14 cellular contexts compared by ENCODE assay signal in the genomic region with DNA sequence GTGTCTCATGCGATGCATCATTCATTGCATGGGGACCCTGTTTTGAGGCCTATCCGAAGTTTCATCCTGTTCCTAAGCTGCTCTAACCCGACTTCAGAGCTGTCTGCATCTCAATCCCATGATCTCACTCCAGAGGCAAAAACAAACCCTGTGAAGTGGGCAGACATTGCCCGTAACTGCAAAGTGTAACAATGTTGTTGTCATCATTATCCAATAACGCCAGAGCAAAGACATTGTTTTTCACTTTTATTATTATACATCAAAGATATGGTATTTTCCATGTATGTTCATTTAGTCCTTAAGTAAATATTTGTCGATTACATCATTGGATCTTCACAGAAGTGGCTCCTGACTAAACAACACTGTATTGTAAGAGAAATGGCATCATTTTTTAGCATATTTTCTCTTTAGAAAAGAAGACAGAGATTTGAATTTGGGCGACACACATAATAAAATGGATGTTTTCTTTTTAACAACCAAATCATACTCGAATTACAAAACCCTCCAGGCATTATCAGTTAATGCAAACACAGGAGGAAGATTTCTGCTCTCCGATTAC.
A peak's percentile ranks its signal among the peaks of the same experiment; 100 is the strongest.
DNase-seq lines count a peak whose midpoint lies in the region; ATAC-seq and TF ChIP-seq lines count a peak whose summit lies in the region.
"Had no signal": no experiment of that assay in that cellular context is flagged by ENCODE, and none has a peak within 500 bp of the region (broad histone marks: within the 10 kb centered on the region; RNA-seq: fewer than 3 reads in every experiment).

No MANE protein-coding gene starts in this region.

- no peak for TF ChIP-seq CTCF in dorsolateral prefrontal cortex (IDR thresholded peaks at IDR 0.05 in 54 of 56, conservative IDR thresholded peaks at IDR 0.05 in 2 of 56; ENCODE audit: low read depth in 1 of 56, partially characterized antibody in 56 of 56)

- no peak overlapping the region for H2AK5ac ChIP-seq in trophoblast cell (ENCODE audit: low read length)

- H4K12ac ChIP-seq in trophoblast cell (ENCODE audit: low read depth, low read length) = no peak overlapping the region

- peaks cover 24% of the 10 kb centered on the region for H3K79me1 ChIP-seq in trophoblast cell (ENCODE audit: low read length)

- H2BK12ac ChIP-seq in trophoblast cell (ENCODE audit: low read length) = peak overlapping the region; percentile 85

- no peak overlapping the region for H3K4me3 ChIP-seq in dorsolateral prefrontal cortex
- H3K4me3 ChIP-seq in trophoblast cell (ENCODE audit: low read depth, low read length) = no peak overlapping the region

- no peak overlapping the region for H2BK120ac ChIP-seq in trophoblast cell (ENCODE audit: insufficient read depth, low read length, poor library complexity)

- H3K4me1 ChIP-seq in trophoblast cell (ENCODE audit: control insufficient read depth in 1 of 2, insufficient read depth in 2 of 2, low read length in 2 of 2) = peaks cover 17 to 19% of the 10 kb centered on the region in 2 experiments

- H3K4ac ChIP-seq in trophoblast cell (ENCODE audit: low read depth, low read length) = no peak overlapping the region

- peak; percentile 55 for DNase-seq in EH (ENCODE audit: low read depth)
- peak; percentile 70 for DNase-seq in NCI-H69 (lab: John Stamatoyannopoulos, UW)
- DNase-seq in dorsolateral prefrontal cortex = no peak
- DNase-seq in trophoblast cell = peak in 1 of 2 donors; percentile 47
- DNase-seq in activated CD8-positive, alpha-beta memory T cell treated with anti-CD3 and anti-CD28 coated beads for 24 hours = no peak
- DNase-seq: activated CD8-positive, alpha-beta memory T cell treated with anti-CD3 and anti-CD28 coated beads, Interleukin-2, amount 50 U/mL, for 4 hours; KBM-7; left ventricle myocardium superior; NCI-H82; retina; T-helper 2 cell had no signal

- H3K9me3 ChIP-seq in trophoblast cell (ENCODE audit: insufficient read depth, low read depth, low read length) = peaks cover 2% of the 10 kb centered on the region

- peak overlapping the region; percentile 64 for H3K14ac ChIP-seq in trophoblast cell (ENCODE audit: low read length)

- ATAC-seq in HG02798 (IDR thresholded peaks at IDR 0.05; ENCODE audit: poor library complexity, unreplicated experiment) (no peak), GM18511 (IDR thresholded peaks at IDR 0.05; ENCODE audit: unreplicated experiment) (no peak), GM19455 (IDR thresholded peaks at IDR 0.05; ENCODE audit: unreplicated experiment) (no peak)

- no CpG with 5 or more reads among the region's 9 CpGs for WGBS in trophoblast cell (ENCODE audit: extremely low coverage, insufficient coverage, insufficient read length)

- no peak overlapping the region for H3K23ac ChIP-seq in trophoblast cell (ENCODE audit: low read length)

- intact Hi-C loops in dorsolateral prefrontal cortex (cut with DNase I) = no loop called here

- H2AFZ ChIP-seq in trophoblast cell (ENCODE audit: insufficient read depth, low read length, poor library complexity) = no peak overlapping the region

- H2BK5ac ChIP-seq in trophoblast cell (ENCODE audit: low read depth, low read length, poor library complexity) = peak overlapping the region; percentile 77

- H3K27ac ChIP-seq in dorsolateral prefrontal cortex = peak overlapping the region in 39 of 59 donors; percentile 5 to 84 (median 59)
- peak overlapping the region; percentile 82 for H3K27ac ChIP-seq in trophoblast cell (ENCODE audit: low read depth, low read length)

- peak overlapping the region; percentile 88 for H4K91ac ChIP-seq in trophoblast cell (ENCODE audit: low read depth, low read length)

- H3K36me3 ChIP-seq in trophoblast cell (ENCODE audit: control insufficient read depth in 1 of 2, insufficient read depth in 2 of 2, low read length in 2 of 2) = no peaks in the 10 kb centered on the region

- no peak overlapping the region for H3K4me2 ChIP-seq in trophoblast cell (ENCODE audit: low read length)

- H3K18ac ChIP-seq in trophoblast cell (ENCODE audit: low read length) = peak overlapping the region; percentile 69

- H3K79me2 ChIP-seq in trophoblast cell (ENCODE audit: control insufficient read depth, insufficient read depth, low read length, poor library complexity) = no peaks in the 10 kb centered on the region

- no peak overlapping the region for H3K9ac ChIP-seq in trophoblast cell (ENCODE audit: low read length)

- peak overlapping the region; percentile 71 for H4K8ac ChIP-seq in trophoblast cell (ENCODE audit: low read depth, low read length)

- H3K27me3 ChIP-seq in dorsolateral prefrontal cortex = no peaks in the 10 kb centered on the region
- H3K27me3 ChIP-seq in trophoblast cell (ENCODE audit: insufficient read depth, low read length) = no peaks in the 10 kb centered on the region

Comparison
In these comparisons a context has a peak if more than half of its experiments do, and no peak if none do; other contexts are left out.
1. DNase-seq: peak in EH (single experiment) and NCI-H69 (single experiment); none in dorsolateral prefrontal cortex (0 of 10) and activated CD8-positive, alpha-beta memory T cell treated with anti-CD3 and anti-CD28 coated beads for 24 hours (single experiment).